ENCODE assay signal across 21 cellular contexts in genomic region chr13:112742583-112742982, GRCh38. TPM values are rescaled to one million over a fixed set of nuclear protein-coding genes. Genes with fewer than 3 reads are reported as not detected.
A peak's percentile ranks its signal among the peaks of the same experiment; 100 is the strongest.
DNase-seq lines count a peak whose midpoint lies in the region; ATAC-seq and TF ChIP-seq lines count a peak whose summit lies in the region.
"Had no signal": no experiment of that assay in that cellular context is flagged by ENCODE, and none has a peak within 500 bp of the region (broad histone marks: within the 10 kb centered on the region; RNA-seq: fewer than 3 reads in every experiment).

No MANE protein-coding gene starts in this region.

- WGBS in spleen, 5 donors = 93 to 97% (median 95%) methylated on average over 13 to 14 of the region's 14 CpGs

- H3K9me3 ChIP-seq in HEK293 (ENCODE audit: control insufficient read depth, insufficient read depth, low read depth, low read length) = no peaks in the 10 kb centered on the region
- H3K9me3 ChIP-seq in spleen = no peaks in the 10 kb centered on the region
- H3K9me3 ChIP-seq: SJCRH30 had no signal

- H3K27ac ChIP-seq in HEK293 (ENCODE audit: extremely low read depth, low read depth, low read length) = no peak overlapping the region
- no peak overlapping the region for H3K27ac ChIP-seq in spleen
- H3K27ac ChIP-seq: C4-2B, SJCRH30 had no signal

- no peaks in the 10 kb centered on the region for H3K36me3 ChIP-seq in HEK293 (ENCODE audit: control insufficient read depth in 2 of 2, insufficient read depth in 1 of 2, low read length in 2 of 2)
- no peaks in the 10 kb centered on the region for H3K36me3 ChIP-seq in spleen
- H3K36me3 ChIP-seq: SJCRH30 had no signal

- TF ChIP-seq POLR2A in spleen (IDR thresholded peaks at IDR 0.05) = no peak

- no peak for ATAC-seq in activated T-helper 17 cell treated with anti-CD3 and anti-CD28 coated beads, Interleukin-2, amount 50 U/mL, for 72 hours (replicated peaks)
- ATAC-seq in activated T-cell treated with anti-CD3 and anti-CD28 coated beads, Interleukin-2, amount 50 U/mL, for 72 hours (replicated peaks in 1 of 2) = no peak
- ATAC-seq: CD8-positive, alpha-beta T cell; HCT116; K562; SK-N-SH treated with all-trans-retinoic acid at 6 μM for 48 hours had no signal

- POLR2A ChIA-PET in HEK293 (lab: Yijun Ruan, JAX) = no interaction called here

- H3K4me1 ChIP-seq in HEK293 (ENCODE audit: control insufficient read depth, insufficient read depth, low read length) = no peaks in the 10 kb centered on the region
- H3K4me1 ChIP-seq in spleen = peaks cover 0 to 24% (median 6%) of the 10 kb centered on the region in 6 donors

- peaks cover 20% of the 10 kb centered on the region for H3K4me1 Mint-ChIP-seq in Calu3 (ENCODE audit: low read depth, unreplicated experiment)
- H3K4me1 Mint-ChIP-seq in activated T-helper 17 cell treated with anti-CD3 and anti-CD28 coated beads, Interleukin-2, amount 50 U/mL, for 72 hours = peaks cover 13% of the 10 kb centered on the region
- peaks cover 17% of the 10 kb centered on the region for H3K4me1 Mint-ChIP-seq in activated T-cell treated with anti-CD3 and anti-CD28 coated beads, Interleukin-2, amount 50 U/mL, for 72 hours (ENCODE audit: low read depth)

- DNase-seq in Calu3 (no peak), spleen (peak; percentile 47), NCI-H774 (lab: John Stamatoyannopoulos, UW) (no peak)
- no peak for DNase-seq in stimulated activated CD4-positive, alpha-beta T cell treated with anti-CD3 and anti-CD28 coated beads, Interleukin-15, amount 100 ng/mL, for 24 hours
- DNase-seq in activated T-cell treated with anti-CD3 and anti-CD28 coated beads, Interleukin-2, amount 50 U/mL, for 72 hours = no peak
- DNase-seq: CD8-positive, alpha-beta T cell; DND-41; GOT3; MV-4-11; NCI-H1105; NCI-H1436 treated with DMSO at 0.1 percent for 48 hours; NCI-H2029 treated with DMSO at 0.1 percent for 48 hours; NCI-H526 treated with DMSO at 0.1 percent for 48 hours; SJCRH30 had no signal

- no peaks in the 10 kb centered on the region for H3K27me3 Mint-ChIP-seq in Calu3 (ENCODE audit: unreplicated experiment)
- no peaks in the 10 kb centered on the region for H3K27me3 Mint-ChIP-seq in activated T-helper 17 cell treated with anti-CD3 and anti-CD28 coated beads, Interleukin-2, amount 50 U/mL, for 72 hours
- no peaks in the 10 kb centered on the region for H3K27me3 Mint-ChIP-seq in activated T-cell treated with anti-CD3 and anti-CD28 coated beads, Interleukin-2, amount 50 U/mL, for 72 hours (ENCODE audit: low read depth)
- H3K27me3 Mint-ChIP-seq: B cell had no signal

- no TSS peak for BruUV-seq in Calu3 (replicated peaks; lab: Mats Ljungman, UMichigan)

- no peak overlapping the region for H3K4me3 Mint-ChIP-seq in Calu3 (ENCODE audit: low read depth, unreplicated experiment)
- no peak overlapping the region for H3K4me3 Mint-ChIP-seq in activated T-helper 17 cell treated with anti-CD3 and anti-CD28 coated beads, Interleukin-2, amount 50 U/mL, for 72 hours
- no peak overlapping the region for H3K4me3 Mint-ChIP-seq in activated T-cell treated with anti-CD3 and anti-CD28 coated beads, Interleukin-2, amount 50 U/mL, for 72 hours
- H3K4me3 Mint-ChIP-seq: B cell; CD8-positive, alpha-beta T cell had no signal

- intact Hi-C loops in Calu3 (cut with micrococcal nuclease; ENCODE audit: unreplicated experiment) = no loop called here
- intact Hi-C loops in spleen (cut with DNase I; ENCODE audit: low total_unique reads) = no loop called here

- no peaks in the 10 kb centered on the region for H3K36me3 Mint-ChIP-seq in Calu3 (ENCODE audit: insufficient read depth, unreplicated experiment)
- no peaks in the 10 kb centered on the region for H3K36me3 Mint-ChIP-seq in activated T-helper 17 cell treated with anti-CD3 and anti-CD28 coated beads, Interleukin-2, amount 50 U/mL, for 72 hours (ENCODE audit: low read depth)
- no peaks in the 10 kb centered on the region for H3K36me3 Mint-ChIP-seq in activated T-cell treated with anti-CD3 and anti-CD28 coated beads, Interleukin-2, amount 50 U/mL, for 72 hours (ENCODE audit: insufficient read depth in 2 of 2)
- H3K36me3 Mint-ChIP-seq: CD8-positive, alpha-beta T cell had no signal

- CTCF ChIA-PET in Calu3 (lab: Charles Lee) (no interaction called here), HEK293 (lab: Yijun Ruan, JAX) (no interaction called here)

- H3K4me3 ChIP-seq in HEK293 (ENCODE audit: low read depth, low read length) = no peak overlapping the region
- H3K4me3 ChIP-seq in spleen = no peak overlapping the region
- H3K4me3 ChIP-seq: K562, SJCRH30 had no signal

- no peak for TF ChIP-seq CTCF in Calu3 (IDR thresholded peaks at IDR 0.05; ENCODE audit: unreplicated experiment)
- no peak for TF ChIP-seq CTCF in HEK293 (tag by site-specific recombination; IDR thresholded peaks at IDR 0.05)
- TF ChIP-seq CTCF in spleen (IDR thresholded peaks at IDR 0.05 in 8 of 11, conservative IDR thresholded peaks at IDR 0.05 in 3 of 11) = no peak

- peak overlapping the region; percentile 56 for H3K27ac Mint-ChIP-seq in Calu3 (ENCODE audit: unreplicated experiment)
- peak overlapping the region; percentile 15 for H3K27ac Mint-ChIP-seq in activated T-helper 17 cell treated with anti-CD3 and anti-CD28 coated beads, Interleukin-2, amount 50 U/mL, for 72 hours
- no peak overlapping the region for H3K27ac Mint-ChIP-seq in activated T-cell treated with anti-CD3 and anti-CD28 coated beads, Interleukin-2, amount 50 U/mL, for 72 hours
- H3K27ac Mint-ChIP-seq: B cell; CD8-positive, alpha-beta T cell had no signal

- no peaks in the 10 kb centered on the region for H3K9me3 Mint-ChIP-seq in Calu3 (ENCODE audit: low read depth, unreplicated experiment)
- no peaks in the 10 kb centered on the region for H3K9me3 Mint-ChIP-seq in activated T-helper 17 cell treated with anti-CD3 and anti-CD28 coated beads, Interleukin-2, amount 50 U/mL, for 72 hours
- H3K9me3 Mint-ChIP-seq in activated T-cell treated with anti-CD3 and anti-CD28 coated beads, Interleukin-2, amount 50 U/mL, for 72 hours = no peaks in the 10 kb centered on the region
- H3K9me3 Mint-ChIP-seq: CD8-positive, alpha-beta T cell had no signal

- no peaks in the 10 kb centered on the region for H3K27me3 ChIP-seq in spleen (replicated peaks in 1 of 7)
- H3K27me3 ChIP-seq: SJCRH30 had no signal

TF ChIP-seq in HEK293, 187 proteins besides CTCF, POLR2A, EP300 and RAD21:
- TF ChIP-seq GLI2 (tag by site-specific recombination; IDR thresholded peaks at IDR 0.05; ENCODE audit: borderline replicate concordance, low read depth) (no peak), SCRT1 (tag by site-specific recombination; IDR thresholded peaks at IDR 0.05; ENCODE audit: borderline replicate concordance) (peak; percentile 68; the same call in 1 of the 2 replicates), ZBTB49 (tag by site-specific recombination; IDR thresholded peaks at IDR 0.05; ENCODE audit: low read depth) (no peak), SCRT2 (tag by site-specific recombination; IDR thresholded peaks at IDR 0.05) (peak; percentile 52)

RNA-seq across cellular contexts. Expression of gene ATP11A, which starts 52.7 kb away (rescaled TPM):
- 113 and 115 TPM in 2 replicates for total RNA-seq in Calu3 (2022)
- 10 to 100 TPM; 39.7 to 48.6 TPM for total RNA-seq in activated T-helper 17 cell treated with anti-CD3 and anti-CD28 coated beads, Interleukin-2, amount 50 U/mL, for 72 hours
- total RNA-seq in spleen = 10 to 100 TPM; 57.3 to 91.3 (median 65.0) TPM
- 1 to 10 TPM; 2.7 to 5.5 (median 3.0) TPM for polyA plus RNA-seq in spleen
- 10 to 100 TPM; 33.8 to 41.0 TPM for total RNA-seq in activated T-cell treated with anti-CD3 and anti-CD28 coated beads, Interleukin-2, amount 50 U/mL, for 72 hours
